1 cellular context compared by ENCODE assay signal in the genomic region with DNA sequence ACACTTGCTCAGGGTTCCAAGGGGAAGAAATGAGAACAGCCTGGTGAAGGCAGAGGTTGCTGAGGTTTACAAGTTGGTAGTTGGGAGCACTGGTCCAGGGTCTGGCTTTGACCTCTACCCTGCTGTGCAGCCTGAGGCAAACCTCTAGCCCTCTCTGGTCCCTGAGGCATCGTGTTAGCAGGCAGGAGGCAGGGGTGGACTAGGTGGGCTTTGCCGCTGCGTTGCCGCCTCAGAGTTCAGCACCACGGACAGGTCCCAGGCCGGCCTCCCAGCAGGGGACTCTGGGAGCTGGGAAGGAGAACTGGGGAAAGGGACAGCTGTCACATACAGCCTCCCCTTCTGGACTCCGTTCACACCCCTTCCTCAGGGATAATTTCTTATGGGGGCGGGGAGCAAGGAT.
A peak's percentile ranks its signal among the peaks of the same experiment; 100 is the strongest.
TF ChIP-seq lines count a peak whose summit lies in the region.

No MANE protein-coding gene starts in this region.

TF ChIP-seq in HepG2, 621 proteins besides CTCF, POLR2A, EP300 and RAD21 (continued from another document and continues in another):
- TF ChIP-seq ZNF205 (CRISPR knock-in tag; IDR thresholded peaks at IDR 0.05) (0 out of 2 replicates have a peak, but pooled peaks have one; percentile 43), ZMAT3 (CRISPR knock-in tag; conservative IDR thresholded peaks at IDR 0.05) (0 out of 2 replicates have a peak, but pooled peaks have one; percentile 54), ZBTB1 (CRISPR knock-in tag; IDR thresholded peaks at IDR 0.05; ENCODE audit: borderline replicate concordance) (no peak), ZKSCAN5 (CRISPR knock-in tag; IDR thresholded peaks at IDR 0.05) (no peak), NR1H2 (CRISPR knock-in tag; IDR thresholded peaks at IDR 0.05; ENCODE audit: borderline replicate concordance, low read depth) (0 out of 2 replicates have a peak, but pooled peaks have one; percentile 64), ZNF253 (CRISPR knock-in tag; IDR thresholded peaks at IDR 0.05; ENCODE audit: borderline replicate concordance) (no peak), ZBTB7B (CRISPR knock-in tag; IDR thresholded peaks at IDR 0.05) (0 out of 2 replicates have a peak, but pooled peaks have one; percentile 45), KAT8 (CRISPR knock-in tag; IDR thresholded peaks at IDR 0.05) (peak; percentile 50; the same call in 1 of the 2 replicates), NR2C2 (CRISPR knock-in tag; IDR thresholded peaks at IDR 0.05; ENCODE audit: borderline replicate concordance) (no peak), ZNF260 (CRISPR knock-in tag; IDR thresholded peaks at IDR 0.05; ENCODE audit: borderline replicate concordance, low read depth) (no peak), SIN3A (IDR thresholded peaks at IDR 0.05; ENCODE audit: borderline replicate concordance, low read depth, low read length) (peak; percentile 43; the same call in 1 of the 2 replicates), ZNF224 (CRISPR knock-in tag; IDR thresholded peaks at IDR 0.05) (no peak), GATAD2A (CRISPR knock-in tag; IDR thresholded peaks at IDR 0.05) (peak; percentile 43; the same call in 1 of the 2 replicates), KLF12 (CRISPR knock-in tag; IDR thresholded peaks at IDR 0.05; ENCODE audit: borderline replicate concordance) (peak; percentile 76; the same call in 1 of the 2 replicates), ELF1 (CRISPR knock-in tag; IDR thresholded peaks at IDR 0.05) (no peak), ATF1 (CRISPR knock-in tag; IDR thresholded peaks at IDR 0.05) (no peak), ZNF101 (CRISPR knock-in tag; IDR thresholded peaks at IDR 0.05; ENCODE audit: borderline replicate concordance, low read depth) (no peak), BORCS8-MEF2B (CRISPR knock-in tag; IDR thresholded peaks at IDR 0.05) (peak; percentile 92), FOSL2 (CRISPR knock-in tag; IDR thresholded peaks at IDR 0.05) (no peak)
- TF ChIP-seq, protein P1, sequence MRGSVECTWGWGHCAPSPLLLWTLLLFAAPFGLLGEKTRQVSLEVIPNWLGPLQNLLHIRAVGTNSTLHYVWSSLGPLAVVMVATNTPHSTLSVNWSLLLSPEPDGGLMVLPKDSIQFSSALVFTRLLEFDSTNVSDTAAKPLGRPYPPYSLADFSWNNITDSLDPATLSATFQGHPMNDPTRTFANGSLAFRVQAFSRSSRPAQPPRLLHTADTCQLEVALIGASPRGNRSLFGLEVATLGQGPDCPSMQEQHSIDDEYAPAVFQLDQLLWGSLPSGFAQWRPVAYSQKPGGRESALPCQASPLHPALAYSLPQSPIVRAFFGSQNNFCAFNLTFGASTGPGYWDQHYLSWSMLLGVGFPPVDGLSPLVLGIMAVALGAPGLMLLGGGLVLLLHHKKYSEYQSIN (CRISPR knock-in tag; IDR thresholded peaks at IDR 0.05; ENCODE audit: borderline replicate concordance), result no peak
- TF ChIP-seq, protein P2, sequence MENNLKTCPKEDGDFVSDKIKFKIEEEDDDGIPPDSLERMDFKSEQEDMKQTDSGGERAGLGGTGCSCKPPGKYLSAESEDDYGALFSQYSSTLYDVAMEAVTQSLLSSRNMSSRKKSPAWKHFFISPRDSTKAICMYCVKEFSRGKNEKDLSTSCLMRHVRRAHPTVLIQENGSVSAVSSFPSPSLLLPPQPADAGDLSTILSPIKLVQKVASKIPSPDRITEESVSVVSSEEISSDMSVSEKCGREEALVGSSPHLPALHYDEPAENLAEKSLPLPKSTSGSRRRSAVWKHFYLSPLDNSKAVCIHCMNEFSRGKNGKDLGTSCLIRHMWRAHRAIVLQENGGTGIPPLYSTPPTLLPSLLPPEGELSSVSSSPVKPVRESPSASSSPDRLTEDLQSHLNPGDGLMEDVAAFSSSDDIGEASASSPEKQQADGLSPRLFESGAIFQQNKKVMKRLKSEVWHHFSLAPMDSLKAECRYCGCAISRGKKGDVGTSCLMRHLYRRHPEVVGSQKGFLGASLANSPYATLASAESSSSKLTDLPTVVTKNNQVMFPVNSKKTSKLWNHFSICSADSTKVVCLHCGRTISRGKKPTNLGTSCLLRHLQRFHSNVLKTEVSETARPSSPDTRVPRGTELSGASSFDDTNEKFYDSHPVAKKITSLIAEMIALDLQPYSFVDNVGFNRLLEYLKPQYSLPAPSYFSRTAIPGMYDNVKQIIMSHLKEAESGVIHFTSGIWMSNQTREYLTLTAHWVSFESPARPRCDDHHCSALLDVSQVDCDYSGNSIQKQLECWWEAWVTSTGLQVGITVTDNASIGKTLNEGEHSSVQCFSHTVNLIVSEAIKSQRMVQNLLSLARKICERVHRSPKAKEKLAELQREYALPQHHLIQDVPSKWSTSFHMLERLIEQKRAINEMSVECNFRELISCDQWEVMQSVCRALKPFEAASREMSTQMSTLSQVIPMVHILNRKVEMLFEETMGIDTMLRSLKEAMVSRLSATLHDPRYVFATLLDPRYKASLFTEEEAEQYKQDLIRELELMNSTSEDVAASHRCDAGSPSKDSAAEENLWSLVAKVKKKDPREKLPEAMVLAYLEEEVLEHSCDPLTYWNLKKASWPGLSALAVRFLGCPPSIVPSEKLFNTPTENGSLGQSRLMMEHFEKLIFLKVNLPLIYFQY (CRISPR knock-in tag; IDR thresholded peaks at IDR 0.05; ENCODE audit: borderline replicate concordance), result 0 out of 2 replicates have a peak, but pooled peaks have one; percentile 50
- TF ChIP-seq, protein P3, sequence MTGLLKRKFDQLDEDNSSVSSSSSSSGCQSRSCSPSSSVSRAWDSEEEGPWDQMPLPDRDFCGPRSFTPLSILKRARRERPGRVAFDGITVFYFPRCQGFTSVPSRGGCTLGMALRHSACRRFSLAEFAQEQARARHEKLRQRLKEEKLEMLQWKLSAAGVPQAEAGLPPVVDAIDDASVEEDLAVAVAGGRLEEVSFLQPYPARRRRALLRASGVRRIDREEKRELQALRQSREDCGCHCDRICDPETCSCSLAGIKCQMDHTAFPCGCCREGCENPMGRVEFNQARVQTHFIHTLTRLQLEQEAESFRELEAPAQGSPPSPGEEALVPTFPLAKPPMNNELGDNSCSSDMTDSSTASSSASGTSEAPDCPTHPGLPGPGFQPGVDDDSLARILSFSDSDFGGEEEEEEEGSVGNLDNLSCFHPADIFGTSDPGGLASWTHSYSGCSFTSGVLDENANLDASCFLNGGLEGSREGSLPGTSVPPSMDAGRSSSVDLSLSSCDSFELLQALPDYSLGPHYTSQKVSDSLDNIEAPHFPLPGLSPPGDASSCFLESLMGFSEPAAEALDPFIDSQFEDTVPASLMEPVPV (CRISPR knock-in tag; IDR thresholded peaks at IDR 0.05), result 0 out of 2 replicates have a peak, but pooled peaks have one; percentile 36
- TF ChIP-seq, protein P4, sequence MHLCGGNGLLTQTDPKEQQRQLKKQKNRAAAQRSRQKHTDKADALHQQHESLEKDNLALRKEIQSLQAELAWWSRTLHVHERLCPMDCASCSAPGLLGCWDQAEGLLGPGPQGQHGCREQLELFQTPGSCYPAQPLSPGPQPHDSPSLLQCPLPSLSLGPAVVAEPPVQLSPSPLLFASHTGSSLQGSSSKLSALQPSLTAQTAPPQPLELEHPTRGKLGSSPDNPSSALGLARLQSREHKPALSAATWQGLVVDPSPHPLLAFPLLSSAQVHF (CRISPR knock-in tag; IDR thresholded peaks at IDR 0.05), result no peak
- TF ChIP-seq, protein P5, sequence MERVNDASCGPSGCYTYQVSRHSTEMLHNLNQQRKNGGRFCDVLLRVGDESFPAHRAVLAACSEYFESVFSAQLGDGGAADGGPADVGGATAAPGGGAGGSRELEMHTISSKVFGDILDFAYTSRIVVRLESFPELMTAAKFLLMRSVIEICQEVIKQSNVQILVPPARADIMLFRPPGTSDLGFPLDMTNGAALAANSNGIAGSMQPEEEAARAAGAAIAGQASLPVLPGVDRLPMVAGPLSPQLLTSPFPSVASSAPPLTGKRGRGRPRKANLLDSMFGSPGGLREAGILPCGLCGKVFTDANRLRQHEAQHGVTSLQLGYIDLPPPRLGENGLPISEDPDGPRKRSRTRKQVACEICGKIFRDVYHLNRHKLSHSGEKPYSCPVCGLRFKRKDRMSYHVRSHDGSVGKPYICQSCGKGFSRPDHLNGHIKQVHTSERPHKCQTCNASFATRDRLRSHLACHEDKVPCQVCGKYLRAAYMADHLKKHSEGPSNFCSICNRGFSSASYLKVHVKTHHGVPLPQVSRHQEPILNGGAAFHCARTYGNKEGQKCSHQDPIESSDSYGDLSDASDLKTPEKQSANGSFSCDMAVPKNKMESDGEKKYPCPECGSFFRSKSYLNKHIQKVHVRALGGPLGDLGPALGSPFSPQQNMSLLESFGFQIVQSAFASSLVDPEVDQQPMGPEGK (CRISPR knock-in tag; IDR thresholded peaks at IDR 0.05), result no peak
- TF ChIP-seq, protein P6, sequence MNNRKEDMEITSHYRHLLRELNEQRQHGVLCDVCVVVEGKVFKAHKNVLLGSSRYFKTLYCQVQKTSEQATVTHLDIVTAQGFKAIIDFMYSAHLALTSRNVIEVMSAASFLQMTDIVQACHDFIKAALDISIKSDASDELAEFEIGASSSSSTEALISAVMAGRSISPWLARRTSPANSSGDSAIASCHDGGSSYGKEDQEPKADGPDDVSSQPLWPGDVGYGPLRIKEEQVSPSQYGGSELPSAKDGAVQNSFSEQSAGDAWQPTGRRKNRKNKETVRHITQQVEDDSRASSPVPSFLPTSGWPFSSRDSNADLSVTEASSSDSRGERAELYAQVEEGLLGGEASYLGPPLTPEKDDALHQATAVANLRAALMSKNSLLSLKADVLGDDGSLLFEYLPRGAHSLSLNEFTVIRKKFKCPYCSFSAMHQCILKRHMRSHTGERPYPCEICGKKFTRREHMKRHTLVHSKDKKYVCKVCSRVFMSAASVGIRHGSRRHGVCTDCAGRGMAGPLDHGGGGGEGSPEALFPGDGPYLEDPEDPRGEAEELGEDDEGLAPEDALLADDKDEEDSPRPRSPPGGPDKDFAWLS (CRISPR knock-in tag; IDR thresholded peaks at IDR 0.05; ENCODE audit: borderline replicate concordance), result no peak
- TF ChIP-seq, protein P7, sequence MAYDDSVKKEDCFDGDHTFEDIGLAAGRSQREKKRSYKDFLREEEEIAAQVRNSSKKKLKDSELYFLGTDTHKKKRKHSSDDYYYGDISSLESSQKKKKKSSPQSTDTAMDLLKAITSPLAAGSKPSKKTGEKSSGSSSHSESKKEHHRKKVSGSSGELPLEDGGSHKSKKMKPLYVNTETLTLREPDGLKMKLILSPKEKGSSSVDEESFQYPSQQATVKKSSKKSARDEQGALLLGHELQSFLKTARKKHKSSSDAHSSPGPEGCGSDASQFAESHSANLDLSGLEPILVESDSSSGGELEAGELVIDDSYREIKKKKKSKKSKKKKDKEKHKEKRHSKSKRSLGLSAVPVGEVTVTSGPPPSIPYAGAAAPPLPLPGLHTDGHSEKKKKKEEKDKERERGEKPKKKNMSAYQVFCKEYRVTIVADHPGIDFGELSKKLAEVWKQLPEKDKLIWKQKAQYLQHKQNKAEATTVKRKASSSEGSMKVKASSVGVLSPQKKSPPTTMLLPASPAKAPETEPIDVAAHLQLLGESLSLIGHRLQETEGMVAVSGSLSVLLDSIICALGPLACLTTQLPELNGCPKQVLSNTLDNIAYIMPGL (CRISPR knock-in tag; IDR thresholded peaks at IDR 0.05; ENCODE audit: borderline replicate concordance in 1 of 2, low read depth in 1 of 2), result no peak
- TF ChIP-seq, protein P8, sequence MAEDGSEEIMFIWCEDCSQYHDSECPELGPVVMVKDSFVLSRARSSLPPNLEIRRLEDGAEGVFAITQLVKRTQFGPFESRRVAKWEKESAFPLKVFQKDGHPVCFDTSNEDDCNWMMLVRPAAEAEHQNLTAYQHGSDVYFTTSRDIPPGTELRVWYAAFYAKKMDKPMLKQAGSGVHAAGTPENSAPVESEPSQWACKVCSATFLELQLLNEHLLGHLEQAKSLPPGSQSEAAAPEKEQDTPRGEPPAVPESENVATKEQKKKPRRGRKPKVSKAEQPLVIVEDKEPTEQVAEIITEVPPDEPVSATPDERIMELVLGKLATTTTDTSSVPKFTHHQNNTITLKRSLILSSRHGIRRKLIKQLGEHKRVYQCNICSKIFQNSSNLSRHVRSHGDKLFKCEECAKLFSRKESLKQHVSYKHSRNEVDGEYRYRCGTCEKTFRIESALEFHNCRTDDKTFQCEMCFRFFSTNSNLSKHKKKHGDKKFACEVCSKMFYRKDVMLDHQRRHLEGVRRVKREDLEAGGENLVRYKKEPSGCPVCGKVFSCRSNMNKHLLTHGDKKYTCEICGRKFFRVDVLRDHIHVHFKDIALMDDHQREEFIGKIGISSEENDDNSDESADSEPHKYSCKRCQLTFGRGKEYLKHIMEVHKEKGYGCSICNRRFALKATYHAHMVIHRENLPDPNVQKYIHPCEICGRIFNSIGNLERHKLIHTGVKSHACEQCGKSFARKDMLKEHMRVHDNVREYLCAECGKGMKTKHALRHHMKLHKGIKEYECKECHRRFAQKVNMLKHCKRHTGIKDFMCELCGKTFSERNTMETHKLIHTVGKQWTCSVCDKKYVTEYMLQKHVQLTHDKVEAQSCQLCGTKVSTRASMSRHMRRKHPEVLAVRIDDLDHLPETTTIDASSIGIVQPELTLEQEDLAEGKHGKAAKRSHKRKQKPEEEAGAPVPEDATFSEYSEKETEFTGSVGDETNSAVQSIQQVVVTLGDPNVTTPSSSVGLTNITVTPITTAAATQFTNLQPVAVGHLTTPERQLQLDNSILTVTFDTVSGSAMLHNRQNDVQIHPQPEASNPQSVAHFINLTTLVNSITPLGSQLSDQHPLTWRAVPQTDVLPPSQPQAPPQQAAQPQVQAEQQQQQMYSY (CRISPR knock-in tag; IDR thresholded peaks at IDR 0.05), result no peak
- TF ChIP-seq, protein P9, sequence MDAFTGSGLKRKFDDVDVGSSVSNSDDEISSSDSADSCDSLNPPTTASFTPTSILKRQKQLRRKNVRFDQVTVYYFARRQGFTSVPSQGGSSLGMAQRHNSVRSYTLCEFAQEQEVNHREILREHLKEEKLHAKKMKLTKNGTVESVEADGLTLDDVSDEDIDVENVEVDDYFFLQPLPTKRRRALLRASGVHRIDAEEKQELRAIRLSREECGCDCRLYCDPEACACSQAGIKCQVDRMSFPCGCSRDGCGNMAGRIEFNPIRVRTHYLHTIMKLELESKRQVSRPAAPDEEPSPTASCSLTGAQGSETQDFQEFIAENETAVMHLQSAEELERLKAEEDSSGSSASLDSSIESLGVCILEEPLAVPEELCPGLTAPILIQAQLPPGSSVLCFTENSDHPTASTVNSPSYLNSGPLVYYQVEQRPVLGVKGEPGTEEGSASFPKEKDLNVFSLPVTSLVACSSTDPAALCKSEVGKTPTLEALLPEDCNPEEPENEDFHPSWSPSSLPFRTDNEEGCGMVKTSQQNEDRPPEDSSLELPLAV (CRISPR knock-in tag; conservative IDR thresholded peaks at IDR 0.05; ENCODE audit: low read depth), result no peak
- TF ChIP-seq, protein P10, sequence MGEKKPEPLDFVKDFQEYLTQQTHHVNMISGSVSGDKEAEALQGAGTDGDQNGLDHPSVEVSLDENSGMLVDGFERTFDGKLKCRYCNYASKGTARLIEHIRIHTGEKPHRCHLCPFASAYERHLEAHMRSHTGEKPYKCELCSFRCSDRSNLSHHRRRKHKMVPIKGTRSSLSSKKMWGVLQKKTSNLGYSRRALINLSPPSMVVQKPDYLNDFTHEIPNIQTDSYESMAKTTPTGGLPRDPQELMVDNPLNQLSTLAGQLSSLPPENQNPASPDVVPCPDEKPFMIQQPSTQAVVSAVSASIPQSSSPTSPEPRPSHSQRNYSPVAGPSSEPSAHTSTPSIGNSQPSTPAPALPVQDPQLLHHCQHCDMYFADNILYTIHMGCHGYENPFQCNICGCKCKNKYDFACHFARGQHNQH (CRISPR knock-in tag; IDR thresholded peaks at IDR 0.05), result peak; percentile 58; the same call in 1 of the 2 replicates
- TF ChIP-seq, protein P11, sequence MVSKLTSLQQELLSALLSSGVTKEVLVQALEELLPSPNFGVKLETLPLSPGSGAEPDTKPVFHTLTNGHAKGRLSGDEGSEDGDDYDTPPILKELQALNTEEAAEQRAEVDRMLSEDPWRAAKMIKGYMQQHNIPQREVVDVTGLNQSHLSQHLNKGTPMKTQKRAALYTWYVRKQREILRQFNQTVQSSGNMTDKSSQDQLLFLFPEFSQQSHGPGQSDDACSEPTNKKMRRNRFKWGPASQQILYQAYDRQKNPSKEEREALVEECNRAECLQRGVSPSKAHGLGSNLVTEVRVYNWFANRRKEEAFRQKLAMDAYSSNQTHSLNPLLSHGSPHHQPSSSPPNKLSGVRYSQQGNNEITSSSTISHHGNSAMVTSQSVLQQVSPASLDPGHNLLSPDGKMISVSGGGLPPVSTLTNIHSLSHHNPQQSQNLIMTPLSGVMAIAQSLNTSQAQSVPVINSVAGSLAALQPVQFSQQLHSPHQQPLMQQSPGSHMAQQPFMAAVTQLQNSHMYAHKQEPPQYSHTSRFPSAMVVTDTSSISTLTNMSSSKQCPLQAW (CRISPR knock-in tag; IDR thresholded peaks at IDR 0.05), result no peak
